Comparison of ENCODE assay signal across 8 cellular contexts in the genomic region with DNA sequence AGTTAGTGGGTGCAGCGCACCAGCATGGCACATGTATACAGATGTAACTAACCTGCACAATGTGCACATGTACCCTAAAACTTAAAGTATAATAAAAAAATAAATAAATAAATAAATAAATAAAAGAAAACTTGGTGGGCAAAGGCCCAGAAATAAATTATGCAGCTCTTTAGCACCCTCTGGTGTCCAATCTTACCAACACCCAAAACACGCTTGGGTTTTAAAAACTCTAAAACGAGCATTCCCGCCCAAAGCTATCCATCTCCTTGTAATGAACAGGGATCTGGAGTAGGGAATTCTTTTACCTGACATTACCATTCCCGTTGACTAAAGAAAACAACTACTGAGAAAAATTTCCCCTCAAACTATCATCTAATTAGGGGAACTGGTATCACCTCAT.
A peak's percentile ranks its signal among the peaks of the same experiment; 100 is the strongest.
DNase-seq lines count a peak whose midpoint lies in the region; ATAC-seq and TF ChIP-seq lines count a peak whose summit lies in the region.

No MANE protein-coding gene starts in this region.

- H3K36me3 Mint-ChIP-seq in GM23338 (ENCODE audit: low read depth): no peaks in the 10 kb centered on the region; the same call in 2 of the 3 replicates
- no peaks in the 10 kb centered on the region for H3K36me3 Mint-ChIP-seq in immature natural killer cell

- no peaks in the 10 kb centered on the region for H3K27me3 ChIP-seq in BE2C
- H3K27me3 ChIP-seq in GM23338 (ENCODE audit: insufficient read depth): no peaks in the 10 kb centered on the region
- no peaks in the 10 kb centered on the region for H3K27me3 ChIP-seq in kidney epithelial cell (ENCODE audit: control insufficient read depth, insufficient read depth, low read length)

- H3K9me2 ChIP-seq in GM23338 (ENCODE audit: insufficient read depth): no peaks in the 10 kb centered on the region

- H3K27me3 Mint-ChIP-seq in GM23338 (ENCODE audit: insufficient read depth, low read depth, poor library complexity): no peaks in the 10 kb centered on the region
- H3K27me3 Mint-ChIP-seq in immature natural killer cell (ENCODE audit: low read depth in 3 of 3): peaks cover 0 to 2% (median 0%) of the 10 kb centered on the region in 3 donors

- no peaks in the 10 kb centered on the region for H3K9me3 Mint-ChIP-seq in GM23338
- peaks cover 0 to 12% (median 5%) of the 10 kb centered on the region in 6 donors for H3K9me3 Mint-ChIP-seq in immature natural killer cell

- no peak overlapping the region for H3K4me3 ChIP-seq in BE2C (ENCODE audit: low read depth, low read length)
- H3K4me3 ChIP-seq in GM23338: no peak overlapping the region
- H3K4me3 ChIP-seq in kidney epithelial cell (ENCODE audit: low read depth, low read length): no peak overlapping the region
- H3K4me3 ChIP-seq in coronary artery: no peak overlapping the region

- no peak overlapping the region for H3K27ac ChIP-seq in GM23338 (ENCODE audit: low read depth)
- no peak overlapping the region for H3K27ac ChIP-seq in VCaP
- no peak overlapping the region for H3K27ac ChIP-seq in coronary artery

- TF ChIP-seq CTCF in BE2C (IDR thresholded peaks at IDR 0.05; ENCODE audit: low read depth, low read length) (peak; percentile 16; the same call in 1 of the 2 replicates), GM23338 (conservative IDR thresholded peaks at IDR 0.05; ENCODE audit: low read depth in 2 of 2) (peak; percentile 59 to 63), VCaP (conservative IDR thresholded peaks at IDR 0.05) (peak; percentile 67), kidney epithelial cell (IDR thresholded peaks at IDR 0.05; ENCODE audit: insufficient read depth, low read length, poor library complexity, severe bottlenecking) (peak; percentile 26), coronary artery (IDR thresholded peaks at IDR 0.05) (no peak)

- H3K4me1 Mint-ChIP-seq in GM23338: peaks cover 10% of the 10 kb centered on the region
- H3K4me1 Mint-ChIP-seq in immature natural killer cell: no peaks in the 10 kb centered on the region

- ATAC-seq in GM23338 (no peak), HG03469 (IDR thresholded peaks at IDR 0.05; ENCODE audit: unreplicated experiment) (no peak)

- H3K4me2 ChIP-seq in GM23338: no peak overlapping the region

- no peak overlapping the region for H2AFZ ChIP-seq in GM23338

- no peaks in the 10 kb centered on the region for H3K79me2 ChIP-seq in GM23338 (replicated peaks; ENCODE audit: insufficient read depth)

- no peaks in the 10 kb centered on the region for H3K36me3 ChIP-seq in BE2C
- H3K36me3 ChIP-seq in GM23338 (ENCODE audit: insufficient read depth): no peaks in the 10 kb centered on the region
- H3K36me3 ChIP-seq in kidney epithelial cell (ENCODE audit: control insufficient read depth, insufficient read depth, low read length): no peaks in the 10 kb centered on the region

- DNase-seq in BE2C (no peak), GM23338 (ENCODE audit: low spot score) (peak; percentile 80), kidney epithelial cell (ENCODE audit: low read depth) (no peak), immature natural killer cell (no peak), KG1 (lab: John Stamatoyannopoulos, UW) (no peak), coronary artery (ENCODE audit: low spot score) (no peak)

- H3F3A ChIP-seq in GM23338 (replicated peaks; ENCODE audit: low read depth): no peaks in the 10 kb centered on the region; the same call in 1 of the 2 replicates

- H3K27ac Mint-ChIP-seq in GM23338 (no peak overlapping the region), immature natural killer cell (no peak overlapping the region)

- H3K4me1 ChIP-seq in BE2C (no peaks in the 10 kb centered on the region), GM23338 (ENCODE audit: insufficient read depth) (peaks cover 18% of the 10 kb centered on the region)

- H3K4me3 Mint-ChIP-seq in GM23338: no peak overlapping the region
- H3K4me3 Mint-ChIP-seq in immature natural killer cell: no peak overlapping the region

- H3K9me3 ChIP-seq in BE2C: no peaks in the 10 kb centered on the region

- peaks cover 4% of the 10 kb centered on the region; the same call in 1 of the 2 replicates for H4K20me1 ChIP-seq in GM23338 (replicated peaks; ENCODE audit: insufficient read depth)

TF ChIP-seq in GM23338, 12 proteins besides CTCF, POLR2A, EP300 and RAD21 (continues in another document):
- TF ChIP-seq NANOG (IDR thresholded peaks at IDR 0.05; ENCODE audit: borderline replicate concordance): no peak
- TF ChIP-seq, protein P1, sequence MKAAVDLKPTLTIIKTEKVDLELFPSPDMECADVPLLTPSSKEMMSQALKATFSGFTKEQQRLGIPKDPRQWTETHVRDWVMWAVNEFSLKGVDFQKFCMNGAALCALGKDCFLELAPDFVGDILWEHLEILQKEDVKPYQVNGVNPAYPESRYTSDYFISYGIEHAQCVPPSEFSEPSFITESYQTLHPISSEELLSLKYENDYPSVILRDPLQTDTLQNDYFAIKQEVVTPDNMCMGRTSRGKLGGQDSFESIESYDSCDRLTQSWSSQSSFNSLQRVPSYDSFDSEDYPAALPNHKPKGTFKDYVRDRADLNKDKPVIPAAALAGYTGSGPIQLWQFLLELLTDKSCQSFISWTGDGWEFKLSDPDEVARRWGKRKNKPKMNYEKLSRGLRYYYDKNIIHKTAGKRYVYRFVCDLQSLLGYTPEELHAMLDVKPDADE (IDR thresholded peaks at IDR 0.05): no peak
- TF ChIP-seq, protein P2, sequence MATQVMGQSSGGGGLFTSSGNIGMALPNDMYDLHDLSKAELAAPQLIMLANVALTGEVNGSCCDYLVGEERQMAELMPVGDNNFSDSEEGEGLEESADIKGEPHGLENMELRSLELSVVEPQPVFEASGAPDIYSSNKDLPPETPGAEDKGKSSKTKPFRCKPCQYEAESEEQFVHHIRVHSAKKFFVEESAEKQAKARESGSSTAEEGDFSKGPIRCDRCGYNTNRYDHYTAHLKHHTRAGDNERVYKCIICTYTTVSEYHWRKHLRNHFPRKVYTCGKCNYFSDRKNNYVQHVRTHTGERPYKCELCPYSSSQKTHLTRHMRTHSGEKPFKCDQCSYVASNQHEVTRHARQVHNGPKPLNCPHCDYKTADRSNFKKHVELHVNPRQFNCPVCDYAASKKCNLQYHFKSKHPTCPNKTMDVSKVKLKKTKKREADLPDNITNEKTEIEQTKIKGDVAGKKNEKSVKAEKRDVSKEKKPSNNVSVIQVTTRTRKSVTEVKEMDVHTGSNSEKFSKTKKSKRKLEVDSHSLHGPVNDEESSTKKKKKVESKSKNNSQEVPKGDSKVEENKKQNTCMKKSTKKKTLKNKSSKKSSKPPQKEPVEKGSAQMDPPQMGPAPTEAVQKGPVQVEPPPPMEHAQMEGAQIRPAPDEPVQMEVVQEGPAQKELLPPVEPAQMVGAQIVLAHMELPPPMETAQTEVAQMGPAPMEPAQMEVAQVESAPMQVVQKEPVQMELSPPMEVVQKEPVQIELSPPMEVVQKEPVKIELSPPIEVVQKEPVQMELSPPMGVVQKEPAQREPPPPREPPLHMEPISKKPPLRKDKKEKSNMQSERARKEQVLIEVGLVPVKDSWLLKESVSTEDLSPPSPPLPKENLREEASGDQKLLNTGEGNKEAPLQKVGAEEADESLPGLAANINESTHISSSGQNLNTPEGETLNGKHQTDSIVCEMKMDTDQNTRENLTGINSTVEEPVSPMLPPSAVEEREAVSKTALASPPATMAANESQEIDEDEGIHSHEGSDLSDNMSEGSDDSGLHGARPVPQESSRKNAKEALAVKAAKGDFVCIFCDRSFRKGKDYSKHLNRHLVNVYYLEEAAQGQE (IDR thresholded peaks at IDR 0.05; ENCODE audit: unreplicated experiment): no peak
- TF ChIP-seq POLR2AphosphoS5 (IDR thresholded peaks at IDR 0.05; ENCODE audit: low read depth): no peak
